ENCODE assay signal across 8 cellular contexts in genomic region chr17:76726231-76726765, GRCh38. TPM values are rescaled to one million over a fixed set of nuclear protein-coding genes. Genes with fewer than 3 reads are reported as not detected.
A peak's percentile ranks its signal among the peaks of the same experiment; 100 is the strongest.
DNase-seq lines count a peak whose midpoint lies in the region; ATAC-seq lines count a peak whose summit lies in the region.

Gene JMJD6, minus strand, starts transcription at chr17:76726606. Its CDS starts 131 bp downstream, at chr17:76726475.

- peak within 1 kb of the TSS; percentile 89 to 96 (median 93) for H3K4me3 Mint-ChIP-seq in T-cell

- H3K9me3 Mint-ChIP-seq in T-cell = no peaks in the 10 kb centered on the region

- H3K27ac ChIP-seq in iPS-20b (ENCODE audit: low read length) = peak within 1 kb of the TSS; percentile 89

- H3K9ac ChIP-seq in iPS-20b (ENCODE audit: low read depth, low read length) (peak within 1 kb of the TSS; percentile 95), skeletal muscle satellite cell (ENCODE audit: low read depth, low read length) (peak within 1 kb of the TSS; percentile 100)

- H3K4me2 ChIP-seq in skeletal muscle satellite cell (ENCODE audit: low read length) = peak within 1 kb of the TSS; percentile 91

- H3K9me3 ChIP-seq in iPS-20b (ENCODE audit: insufficient read depth, low read depth, low read length) (no peaks in the 10 kb centered on the region), skeletal muscle satellite cell (replicated peaks; ENCODE audit: low read length) (no peaks in the 10 kb centered on the region)

- peaks cover 56 to 70% (median 58%) of the 10 kb centered on the region in 3 donors for H3K4me1 Mint-ChIP-seq in T-cell

- POLR2A ChIA-PET in T-cell (lab: Charles Lee) = interaction anchor here (1.0 to 2.7 kb wide), 5 partner anchors 9 to 12 kb away, joined by 3 to 25 read pairs (median 6); partner anchors contain the start of gene MFSD11 (in 1 of the 2)

- H3K4me3 ChIP-seq in iPS-20b (ENCODE audit: low read length) = peak within 1 kb of the TSS; percentile 85
- peak within 1 kb of the TSS; percentile 86 for H3K4me3 ChIP-seq in skeletal muscle satellite cell (ENCODE audit: low read length)

- H3K27me3 ChIP-seq in iPS-20b (ENCODE audit: insufficient read depth, low read length) (no peaks in the 10 kb centered on the region), skeletal muscle satellite cell (ENCODE audit: control insufficient read depth, insufficient read depth, low read length) (no peaks in the 10 kb centered on the region)

- H3K4me1 ChIP-seq in iPS-20b (ENCODE audit: insufficient read depth, low read length) (no peaks in the 10 kb centered on the region; the same call in 1 of the 2 replicates), skeletal muscle satellite cell (ENCODE audit: control insufficient read depth, insufficient read depth, low read length) (peaks cover 27% of the 10 kb centered on the region)

- H3K36me3 Mint-ChIP-seq in T-cell = peaks cover 34% of the 10 kb centered on the region

- ATAC-seq in GM18502 (IDR thresholded peaks at IDR 0.05; ENCODE audit: poor library complexity, unreplicated experiment) = peak; percentile 72
- peak; percentile 79 for ATAC-seq in HG02885 (IDR thresholded peaks at IDR 0.05; ENCODE audit: poor library complexity, unreplicated experiment)
- peak; percentile 83 to 89 (median 88) for ATAC-seq in T-cell (replicated peaks in 1 of 4)

- DNase-seq in A172 (ENCODE audit: low spot score) (peak; percentile 89), NCI-H146 treated with DMSO at 0.1 percent for 48 hours (lab: John Stamatoyannopoulos, UW; ENCODE audit: unreplicated experiment) (peak; percentile 96), T-cell (peak in 3 of 34 experiments; percentile 87 to 93 (median 92)), T47D (ENCODE audit: low read depth in 1 of 2, low spot score in 1 of 2) (peak; percentile 99)

- CTCF ChIA-PET in T-cell (lab: Charles Lee) = interaction anchor here (1.5 to 2.3 kb wide), 3 partner anchors 9 to 13 kb away, joined by 4 to 7 read pairs (median 7); partner anchors contain the start of genes MFSD11 (in 1 of the 2) and SRSF2 (in 1 of the 2)

- H3K36me3 ChIP-seq in iPS-20b (ENCODE audit: insufficient read depth, low read depth, low read length) (peaks cover 46% of the 10 kb centered on the region), skeletal muscle satellite cell (ENCODE audit: insufficient read depth, low read length) (peaks cover 36% of the 10 kb centered on the region)

- no peaks in the 10 kb centered on the region for H3K27me3 Mint-ChIP-seq in T-cell

- H3K27ac Mint-ChIP-seq in T-cell = peak within 1 kb of the TSS; percentile 96 to 98

- in situ Hi-C loops in T47D (cut with HindIII; ENCODE audit: low pct_unique_long_range_greater_than_20kb, low sequenced_read_pairs) = no loop called here

RNA-seq across cellular contexts. Expression of gene JMJD6, which starts in this region (rescaled TPM):
- 40.5 and 46.8 TPM in 2 replicates for total RNA-seq in A172 (2014; rRNA removed; shearing (Covaris generic))
- 100 to 1,000 TPM in 1 of 5 donors, 10 to 100 TPM in 4; 48.7 to 155 (median 56.6) TPM for total RNA-seq in T-cell
- 21.0 and 22.7 TPM in 2 replicates for total RNA-seq in skeletal muscle satellite cell (2012; rRNA removed)
